In the genomic region with DNA sequence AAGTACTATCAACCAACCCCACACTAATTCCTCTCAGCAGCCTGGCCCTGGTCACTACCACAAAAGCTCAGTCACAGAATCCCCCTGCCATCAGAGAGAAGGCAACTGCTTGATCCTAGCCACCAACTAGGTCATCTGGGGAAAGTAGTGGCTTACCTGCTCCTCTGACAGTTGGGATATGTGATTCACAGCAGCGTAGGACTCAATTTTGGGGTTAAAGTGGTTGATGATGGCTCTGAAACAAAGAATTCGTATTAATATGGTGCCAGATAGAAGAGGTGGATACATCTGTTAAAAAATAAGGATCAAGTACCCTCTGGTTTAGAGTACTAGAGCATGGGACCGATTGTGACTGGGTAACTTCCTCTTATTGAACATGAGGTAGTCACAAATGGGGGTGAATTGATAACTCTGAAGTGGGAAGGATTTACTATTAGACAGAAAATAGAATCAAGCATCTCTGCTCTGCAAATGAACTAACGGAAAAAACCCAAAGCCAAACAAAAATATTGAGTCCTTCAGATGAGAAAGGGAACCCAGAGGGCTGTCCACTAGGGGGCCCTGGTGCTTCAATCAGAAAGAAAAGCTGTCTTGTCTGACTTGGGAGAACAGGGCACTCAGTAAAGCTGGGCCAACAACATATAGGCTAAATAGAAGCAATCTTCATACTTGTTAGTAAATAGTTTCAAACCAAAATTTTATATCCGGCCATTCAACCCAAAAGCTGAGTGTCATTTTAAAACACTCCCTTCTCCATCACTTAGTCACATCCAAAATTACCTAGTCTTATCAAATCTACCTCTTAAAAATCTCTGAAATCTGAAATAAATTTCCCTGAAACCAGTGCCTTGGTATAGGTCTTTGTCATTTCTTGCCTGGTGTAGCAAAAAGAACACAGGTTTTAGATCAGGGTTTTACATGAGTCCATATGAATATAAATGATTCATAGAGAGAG, we compare ENCODE assay signal across 9 cellular contexts. TPM values are rescaled to one million over a fixed set of nuclear protein-coding genes. Genes with fewer than 3 reads are reported as not detected.
DNase-seq lines count a peak whose midpoint lies in the region; ATAC-seq and TF ChIP-seq lines count a peak whose summit lies in the region.
"Had no signal": no experiment of that assay in that cellular context is flagged by ENCODE, and none has a peak within 500 bp of the region (broad histone marks: within the 10 kb centered on the region; RNA-seq: fewer than 3 reads in every experiment).

No MANE protein-coding gene starts in this region.

- H3K27me3 Mint-ChIP-seq in activated CD4-positive, alpha-beta T cell treated with anti-CD3 and anti-CD28 coated beads, Interleukin-2, amount 10 ng/mL, durations not matched to agents 7 days and 5 days = no peaks in the 10 kb centered on the region
- H3K27me3 Mint-ChIP-seq: dendritic cell treated with granulocyte-macrophage colony-stimulating factor and Interleukin-4, amounts not matched to agents 40 ng/mL and 50 ng/mL, for 4 days had no signal

- peaks cover 3% of the 10 kb centered on the region for H3K36me3 Mint-ChIP-seq in activated CD4-positive, alpha-beta T cell treated with anti-CD3 and anti-CD28 coated beads, Interleukin-2, amount 10 ng/mL, durations not matched to agents 7 days and 5 days (ENCODE audit: low read depth)

- POLR2A ChIA-PET in activated CD4-positive, alpha-beta T cell treated with anti-CD3 and anti-CD28 coated beads, Interleukin-2, amount 10 ng/mL, durations not matched to agents 7 days and 5 days (lab: Charles Lee) = no interaction called here

- H3K27me3 ChIP-seq in HAP-1 (ENCODE audit: low read depth) (no peaks in the 10 kb centered on the region; the same call in 1 of the 2 replicates), lung (ENCODE audit: control insufficient read depth, insufficient read depth) (no peaks in the 10 kb centered on the region)

- no peaks in the 10 kb centered on the region for H3K9me3 ChIP-seq in HAP-1
- H3K9me3 ChIP-seq in lung (ENCODE audit: control insufficient read depth in 2 of 2, insufficient read depth in 1 of 2, low read length in 1 of 2) = no peaks in the 10 kb centered on the region

- DNase-seq in DMS 273 treated with DMSO at 0.1 percent for 48 hours (lab: John Stamatoyannopoulos, UW) = peak; percentile 1
- DNase-seq in HAP-1 (ENCODE audit: low spot score in 2 of 2) = peak; percentile 49 to 85
- DNase-seq in NCI-H345 (lab: John Stamatoyannopoulos, UW) = peak; percentile 56
- peak; percentile 82 for DNase-seq in activated CD4-positive, alpha-beta T cell treated with anti-CD3 and anti-CD28 coated beads, Interleukin-2, amount 10 ng/mL, durations not matched to agents 7 days and 5 days
- DNase-seq in dermis blood vessel endothelial cell = peak; percentile 88
- peak; percentile 65 for DNase-seq in lung (ENCODE audit: low spot score)
- peak; percentile 6 for DNase-seq in stimulated activated CD8-positive, alpha-beta memory T cell treated with anti-CD3 and anti-CD28 coated beads, Interleukin-12 subunit alpha, Interleukin-12 subunit beta, amount 100 ng/mL, for 4 hours (ENCODE audit: low read depth)
- no peak for DNase-seq in mesenteric fat pad (ENCODE audit: low spot score)

- WGBS in lung, 2 donors = 66 to 74% methylated on average over 5 of the region's 5 CpGs

- CTCF ChIA-PET in activated CD4-positive, alpha-beta T cell treated with anti-CD3 and anti-CD28 coated beads, Interleukin-2, amount 10 ng/mL, durations not matched to agents 7 days and 5 days (lab: Charles Lee) = interaction anchor here (0.6 to 3.3 kb wide), 14 partner anchors 8 to 184 kb away, joined by 3 to 21 read pairs (median 5); no protein-coding TSS in a partner anchor

- no peak overlapping the region for H3K4me3 Mint-ChIP-seq in activated CD4-positive, alpha-beta T cell treated with anti-CD3 and anti-CD28 coated beads, Interleukin-2, amount 10 ng/mL, durations not matched to agents 7 days and 5 days
- H3K4me3 Mint-ChIP-seq: dendritic cell treated with granulocyte-macrophage colony-stimulating factor and Interleukin-4, amounts not matched to agents 40 ng/mL and 50 ng/mL, for 4 days had no signal

- no peak overlapping the region for H3K27ac ChIP-seq in lung (ENCODE audit: low read depth in 1 of 2, low read length in 1 of 2)

- ATAC-seq in lung (ENCODE audit: insufficient read depth, low FRiP score) = no peak

- peak; percentile 58 for TF ChIP-seq CTCF in lung (IDR thresholded peaks at IDR 0.05; ENCODE audit: control extremely low read depth, extremely low read depth)

- H3K4me1 ChIP-seq in HAP-1 = no peaks in the 10 kb centered on the region
- H3K4me1 ChIP-seq in lung (ENCODE audit: control insufficient read depth in 2 of 2, insufficient read depth in 2 of 2, low read length in 2 of 2) = peaks cover 2 to 6% of the 10 kb centered on the region in 2 donors

- in situ Hi-C loops in HAP-1 (cut with MboI; ENCODE audit: low sequenced_read_pairs) = no loop called here

- H3K4me1 Mint-ChIP-seq in activated CD4-positive, alpha-beta T cell treated with anti-CD3 and anti-CD28 coated beads, Interleukin-2, amount 10 ng/mL, durations not matched to agents 7 days and 5 days = peaks cover 6% of the 10 kb centered on the region

- H3K4me3 ChIP-seq in HAP-1 (no peak overlapping the region), lung (no peak overlapping the region)

- H3K27ac Mint-ChIP-seq in activated CD4-positive, alpha-beta T cell treated with anti-CD3 and anti-CD28 coated beads, Interleukin-2, amount 10 ng/mL, durations not matched to agents 7 days and 5 days = peak overlapping the region; percentile 70

- H3K36me3 ChIP-seq in HAP-1 (replicated peaks) = no peaks in the 10 kb centered on the region
- H3K36me3 ChIP-seq in lung (ENCODE audit: control insufficient read depth in 2 of 2, insufficient read depth in 2 of 2, low read length in 2 of 2) = peaks cover 0 to 6% of the 10 kb centered on the region in 2 donors

- no peaks in the 10 kb centered on the region for H3K9me3 Mint-ChIP-seq in activated CD4-positive, alpha-beta T cell treated with anti-CD3 and anti-CD28 coated beads, Interleukin-2, amount 10 ng/mL, durations not matched to agents 7 days and 5 days
- H3K9me3 Mint-ChIP-seq: dendritic cell treated with granulocyte-macrophage colony-stimulating factor and Interleukin-4, amounts not matched to agents 40 ng/mL and 50 ng/mL, for 4 days had no signal

RNA-seq across cellular contexts. Expression of a gene that starts 45.9 kb away (rescaled TPM):
- 1 to 10 TPM; 3.5 to 4.5 TPM for total RNA-seq in activated CD4-positive, alpha-beta T cell treated with anti-CD3 and anti-CD28 coated beads, Interleukin-2, amount 10 ng/mL, durations not matched to agents 7 days and 5 days
- total RNA-seq in dermis blood vessel endothelial cell (0.85 TPM in 1 of 2 replicates, not detected in the other), lung (1 to 10 TPM; 2.6 to 3.1 TPM), mesenteric fat pad (151 TPM)
- 1 to 10 TPM in 1 of 2 donors, under 1 TPM in 1; 0.37 to 1.6 TPM for polyA plus RNA-seq in lung

Comparison
In these comparisons a context has a peak if more than half of its experiments do, and no peak if none do; other contexts are left out.
1. RNA of a gene that starts 45.9 kb away (total RNA-seq): 151 TPM in mesenteric fat pad (single experiment); 3.5 to 4.5 TPM in activated CD4-positive, alpha-beta T cell treated with anti-CD3 and anti-CD28 coated beads, Interleukin-2, amount 10 ng/mL, durations not matched to agents 7 days and 5 days, 2.6 to 3.1 TPM in lung and 0.85 TPM in dermis blood vessel endothelial cell; every median in the first group is over 10 times any median in the second.